In genomic region chr15:89665449-89666146, GRCh38 we compare ENCODE assay signal across 8 cellular contexts. TPM values are rescaled to one million over a fixed set of nuclear protein-coding genes. Genes with fewer than 3 reads are reported as not detected.
DNase-seq lines count a peak whose midpoint lies in the region; ATAC-seq and TF ChIP-seq lines count a peak whose summit lies in the region.

No MANE protein-coding gene starts in this region.

- H3K27ac ChIP-seq in A673 (ENCODE audit: low read depth, low read length, poor library complexity, severe bottlenecking): no peak overlapping the region
- no peak overlapping the region for H3K27ac ChIP-seq in CD8-positive, alpha-beta T cell (ENCODE audit: low read depth, low read length)

- H3K27me3 Mint-ChIP-seq in natural killer cell (ENCODE audit: low read depth in 2 of 2): peaks cover 3 to 12% of the 10 kb centered on the region in 2 donors
- peaks cover 27 to 69% of the 10 kb centered on the region in 2 donors for H3K27me3 Mint-ChIP-seq in effector memory CD8-positive, alpha-beta T cell
- H3K27me3 Mint-ChIP-seq in CD8-positive, alpha-beta T cell (ENCODE audit: low read depth): peaks cover 27% of the 10 kb centered on the region
- peaks cover 29% of the 10 kb centered on the region for H3K27me3 Mint-ChIP-seq in activated T-helper 1 cell treated with anti-CD3 and anti-CD28 coated beads, Interleukin-12 subunit alpha, Interleukin-12 subunit beta, Interleukin-2, Interleukin-4 antibody, amounts not matched to agents 30 ng/mL and 10 ng/mL and 1 ng/mL, durations not matched to agents 14 hours and 24 hours and 36 hours (ENCODE audit: insufficient read depth)

- peaks cover 10% of the 10 kb centered on the region for H3K27me3 ChIP-seq in A673 (replicated peaks; ENCODE audit: insufficient read depth, low read depth, low read length, poor library complexity)
- no peaks in the 10 kb centered on the region for H3K27me3 ChIP-seq in CD8-positive, alpha-beta T cell (ENCODE audit: insufficient read depth, low read length)

- peaks cover 0 to 7% of the 10 kb centered on the region in 2 donors for H3K4me1 Mint-ChIP-seq in natural killer cell
- peaks cover 0 to 5% of the 10 kb centered on the region in 2 donors for H3K4me1 Mint-ChIP-seq in effector memory CD8-positive, alpha-beta T cell (ENCODE audit: low read depth in 2 of 2)
- peaks cover 4% of the 10 kb centered on the region for H3K4me1 Mint-ChIP-seq in CD8-positive, alpha-beta T cell (ENCODE audit: low read depth)
- H3K4me1 Mint-ChIP-seq in activated T-helper 1 cell treated with anti-CD3 and anti-CD28 coated beads, Interleukin-12 subunit alpha, Interleukin-12 subunit beta, Interleukin-2, Interleukin-4 antibody, amounts not matched to agents 30 ng/mL and 10 ng/mL and 1 ng/mL, durations not matched to agents 14 hours and 24 hours and 36 hours (ENCODE audit: low read depth): peaks cover 5% of the 10 kb centered on the region

- intact Hi-C loops in A673 (cut with micrococcal nuclease; ENCODE audit: unreplicated experiment) (no loop called here), natural killer cell (cut with micrococcal nuclease) (no loop called here)
- intact Hi-C loops in CD8-positive, alpha-beta T cell (cut with DNase I, micrococcal nuclease): no loop called here
- intact Hi-C loops in activated T-helper 1 cell treated with anti-CD3 and anti-CD28 coated beads, Interleukin-12 subunit alpha, Interleukin-12 subunit beta, Interleukin-2, Interleukin-4 antibody, amounts not matched to agents 30 ng/mL and 10 ng/mL and 1 ng/mL, durations not matched to agents 14 hours and 24 hours and 36 hours (cut with micrococcal nuclease): no loop called here

- BruUV-seq in A673 (replicated peaks; lab: Mats Ljungman, UMichigan): no TSS peak

- H3K4me3 Mint-ChIP-seq in natural killer cell: peak overlapping the region; percentile 49
- H3K4me3 Mint-ChIP-seq in effector memory CD8-positive, alpha-beta T cell: peak overlapping the region in 1 of 2 donors; percentile 37
- no peak overlapping the region for H3K4me3 Mint-ChIP-seq in CD8-positive, alpha-beta T cell
- no peak overlapping the region for H3K4me3 Mint-ChIP-seq in activated T-helper 1 cell treated with anti-CD3 and anti-CD28 coated beads, Interleukin-12 subunit alpha, Interleukin-12 subunit beta, Interleukin-2, Interleukin-4 antibody, amounts not matched to agents 30 ng/mL and 10 ng/mL and 1 ng/mL, durations not matched to agents 14 hours and 24 hours and 36 hours

- no peaks in the 10 kb centered on the region for H3K36me3 Mint-ChIP-seq in natural killer cell
- H3K36me3 Mint-ChIP-seq in effector memory CD8-positive, alpha-beta T cell (ENCODE audit: insufficient read depth): no peaks in the 10 kb centered on the region
- no peaks in the 10 kb centered on the region for H3K36me3 Mint-ChIP-seq in CD8-positive, alpha-beta T cell
- peaks cover 3% of the 10 kb centered on the region for H3K36me3 Mint-ChIP-seq in activated T-helper 1 cell treated with anti-CD3 and anti-CD28 coated beads, Interleukin-12 subunit alpha, Interleukin-12 subunit beta, Interleukin-2, Interleukin-4 antibody, amounts not matched to agents 30 ng/mL and 10 ng/mL and 1 ng/mL, durations not matched to agents 14 hours and 24 hours and 36 hours (ENCODE audit: low read depth)

- ATAC-seq in GM19438 (IDR thresholded peaks at IDR 0.05; ENCODE audit: low read depth, unreplicated experiment) (peak; percentile 59), SK-N-SH treated with all-trans-retinoic acid at 6 μM for 48 hours (peak; percentile 25), natural killer cell (peak; percentile 54 to 86 (median 61))
- ATAC-seq in effector memory CD8-positive, alpha-beta T cell (replicated peaks): no peak
- no peak for ATAC-seq in CD8-positive, alpha-beta T cell

- TF ChIP-seq CTCF in A673 (conservative IDR thresholded peaks at IDR 0.05; ENCODE audit: low read depth, low read length) (no peak), natural killer cell (IDR thresholded peaks at IDR 0.05) (no peak)
- TF ChIP-seq CTCF in CD8-positive, alpha-beta T cell (IDR thresholded peaks at IDR 0.05): no peak

- no peak overlapping the region for H3K27ac Mint-ChIP-seq in natural killer cell
- H3K27ac Mint-ChIP-seq in effector memory CD8-positive, alpha-beta T cell: no peak overlapping the region
- H3K27ac Mint-ChIP-seq in CD8-positive, alpha-beta T cell: no peak overlapping the region
- H3K27ac Mint-ChIP-seq in activated T-helper 1 cell treated with anti-CD3 and anti-CD28 coated beads, Interleukin-12 subunit alpha, Interleukin-12 subunit beta, Interleukin-2, Interleukin-4 antibody, amounts not matched to agents 30 ng/mL and 10 ng/mL and 1 ng/mL, durations not matched to agents 14 hours and 24 hours and 36 hours: no peak overlapping the region

- H3K4me1 ChIP-seq in A673 (ENCODE audit: insufficient read depth, low read length, poor library complexity, severe bottlenecking): peaks cover 3% of the 10 kb centered on the region
- H3K4me1 ChIP-seq in CD8-positive, alpha-beta T cell (ENCODE audit: insufficient read depth, low read length): no peaks in the 10 kb centered on the region

- peak overlapping the region; percentile 35 for H3K4me3 ChIP-seq in A673 (ENCODE audit: low read depth, low read length, poor library complexity, severe bottlenecking)
- no peak overlapping the region for H3K4me3 ChIP-seq in CD8-positive, alpha-beta T cell (ENCODE audit: low read depth, low read length)

- peak; percentile 13 for DNase-seq in A673 (ENCODE audit: low spot score)
- DNase-seq in fibroblast of peridontal ligament (ENCODE audit: extremely low read depth): peak; percentile 53
- DNase-seq in natural killer cell: no peak
- no peak for DNase-seq in effector memory CD8-positive, alpha-beta T cell
- no peak for DNase-seq in CD8-positive, alpha-beta T cell
- no peak for DNase-seq in activated T-helper 1 cell treated with anti-CD3 and anti-CD28 coated beads, Interleukin-12 subunit alpha, Interleukin-12 subunit beta, Interleukin-2, Interleukin-4 antibody, amounts not matched to agents 30 ng/mL and 10 ng/mL and 1 ng/mL, durations not matched to agents 14 hours and 24 hours and 36 hours (ENCODE audit: low spot score)

- no peaks in the 10 kb centered on the region for H3K9me3 Mint-ChIP-seq in natural killer cell
- no peaks in the 10 kb centered on the region for H3K9me3 Mint-ChIP-seq in effector memory CD8-positive, alpha-beta T cell
- H3K9me3 Mint-ChIP-seq in CD8-positive, alpha-beta T cell: no peaks in the 10 kb centered on the region
- no peaks in the 10 kb centered on the region for H3K9me3 Mint-ChIP-seq in activated T-helper 1 cell treated with anti-CD3 and anti-CD28 coated beads, Interleukin-12 subunit alpha, Interleukin-12 subunit beta, Interleukin-2, Interleukin-4 antibody, amounts not matched to agents 30 ng/mL and 10 ng/mL and 1 ng/mL, durations not matched to agents 14 hours and 24 hours and 36 hours

- POLR2A ChIA-PET in A673 (lab: Charles Lee; ENCODE audit: low non-redundant PET): no interaction called here
- POLR2A ChIA-PET in CD8-positive, alpha-beta T cell (lab: Charles Lee): no interaction called here

- H3K9me3 ChIP-seq in A673 (ENCODE audit: low read depth, low read length, poor library complexity, severe bottlenecking): no peaks in the 10 kb centered on the region
- no peaks in the 10 kb centered on the region for H3K9me3 ChIP-seq in CD8-positive, alpha-beta T cell (ENCODE audit: low read length)

- CTCF ChIA-PET in A673 (lab: Charles Lee): interaction anchor here (0.7 kb wide), 1 partner anchor 157 kb away, joined by 3 read pairs; no protein-coding TSS in a partner anchor
- CTCF ChIA-PET in CD8-positive, alpha-beta T cell (lab: Charles Lee): interaction anchor here (0.6 kb wide), 1 partner anchor 15 kb away, joined by 5 read pairs; no protein-coding TSS in a partner anchor

- H3K36me3 ChIP-seq in A673 (ENCODE audit: insufficient read depth, low read length, poor library complexity, severe bottlenecking): no peaks in the 10 kb centered on the region
- H3K36me3 ChIP-seq in CD8-positive, alpha-beta T cell (ENCODE audit: insufficient read depth, low read length): no peaks in the 10 kb centered on the region

TF ChIP-seq in SK-N-SH treated with all-trans-retinoic acid at 6 μM for 48 hours, 23 proteins besides CTCF, POLR2A, EP300 and RAD21 (continues in another document):
- TF ChIP-seq, protein P1, sequence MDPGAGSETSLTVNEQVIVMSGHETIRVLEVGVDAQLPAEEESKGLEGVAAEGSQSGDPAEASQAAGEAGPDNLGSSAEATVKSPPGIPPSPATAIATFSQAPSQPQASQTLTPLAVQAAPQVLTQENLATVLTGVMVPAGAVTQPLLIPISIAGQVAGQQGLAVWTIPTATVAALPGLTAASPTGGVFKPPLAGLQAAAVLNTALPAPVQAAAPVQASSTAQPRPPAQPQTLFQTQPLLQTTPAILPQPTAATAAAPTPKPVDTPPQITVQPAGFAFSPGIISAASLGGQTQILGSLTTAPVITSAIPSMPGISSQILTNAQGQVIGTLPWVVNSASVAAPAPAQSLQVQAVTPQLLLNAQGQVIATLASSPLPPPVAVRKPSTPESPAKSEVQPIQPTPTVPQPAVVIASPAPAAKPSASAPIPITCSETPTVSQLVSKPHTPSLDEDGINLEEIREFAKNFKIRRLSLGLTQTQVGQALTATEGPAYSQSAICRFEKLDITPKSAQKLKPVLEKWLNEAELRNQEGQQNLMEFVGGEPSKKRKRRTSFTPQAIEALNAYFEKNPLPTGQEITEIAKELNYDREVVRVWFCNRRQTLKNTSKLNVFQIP (CRISPR knock-in tag; IDR thresholded peaks at IDR 0.05; ENCODE audit: borderline replicate concordance, low read depth): no peak

RNA-seq across cellular contexts. Expression of gene KIF7, which starts 10.3 kb away (rescaled TPM):
- total RNA-seq in A673 (2021) (9.5 and 11.3 TPM in 2 replicates), natural killer cell (1 to 10 TPM in 2 of 3 donors, under 1 TPM in 1; 0.93 to 3.6 (median 1.6) TPM)
- total RNA-seq in CD8-positive, alpha-beta T cell: under 1 TPM; 0.39 to 0.54 TPM
- 2.4 and 2.7 TPM in 2 replicates for total RNA-seq in activated T-helper 1 cell treated with anti-CD3 and anti-CD28 coated beads, Interleukin-12 subunit alpha, Interleukin-12 subunit beta, Interleukin-2, Interleukin-4 antibody, amounts not matched to agents 30 ng/mL and 10 ng/mL and 1 ng/mL, durations not matched to agents 14 hours and 24 hours and 36 hours

RNA-seq across cellular contexts. Expression of gene PLIN1, which starts 13.6 kb away (rescaled TPM):
- total RNA-seq in A673 (2021) (0.30 and 0.46 TPM in 2 replicates), natural killer cell (under 1 TPM; 0.40 to 0.75 (median 0.66) TPM)
- total RNA-seq in CD8-positive, alpha-beta T cell: not detected
- total RNA-seq in activated T-helper 1 cell treated with anti-CD3 and anti-CD28 coated beads, Interleukin-12 subunit alpha, Interleukin-12 subunit beta, Interleukin-2, Interleukin-4 antibody, amounts not matched to agents 30 ng/mL and 10 ng/mL and 1 ng/mL, durations not matched to agents 14 hours and 24 hours and 36 hours: not detected in 2 replicates

RNA-seq across cellular contexts. Expression of gene PEX11A, which starts 25.0 kb away (rescaled TPM):
- total RNA-seq in A673 (2021) (2.7 and 5.4 TPM in 2 replicates), natural killer cell (1 to 10 TPM; 2.0 to 3.1 (median 3.1) TPM)
- total RNA-seq in CD8-positive, alpha-beta T cell: not detected
- total RNA-seq in activated T-helper 1 cell treated with anti-CD3 and anti-CD28 coated beads, Interleukin-12 subunit alpha, Interleukin-12 subunit beta, Interleukin-2, Interleukin-4 antibody, amounts not matched to agents 30 ng/mL and 10 ng/mL and 1 ng/mL, durations not matched to agents 14 hours and 24 hours and 36 hours: 0.66 and 1.0 TPM in 2 replicates

RNA-seq across cellular contexts. Expression of gene WDR93, which starts 25.0 kb away (rescaled TPM):
- total RNA-seq in A673 (2021) (not detected in 2 replicates), natural killer cell (under 1 TPM in 2 of 3 donors, not detected in 1; 0.25 to 0.38 TPM)
- not detected for total RNA-seq in CD8-positive, alpha-beta T cell
- total RNA-seq in activated T-helper 1 cell treated with anti-CD3 and anti-CD28 coated beads, Interleukin-12 subunit alpha, Interleukin-12 subunit beta, Interleukin-2, Interleukin-4 antibody, amounts not matched to agents 30 ng/mL and 10 ng/mL and 1 ng/mL, durations not matched to agents 14 hours and 24 hours and 36 hours: not detected in 2 replicates

Comparison
In these comparisons a context has a peak if more than half of its experiments do, and no peak if none do; other contexts are left out.
1. DNase-seq: peak in A673 (single experiment) and fibroblast of peridontal ligament (single experiment); none in natural killer cell (single experiment), effector memory CD8-positive, alpha-beta T cell (0 of 3), CD8-positive, alpha-beta T cell (0 of 7) and activated T-helper 1 cell treated with anti-CD3 and anti-CD28 coated beads, Interleukin-12 subunit alpha, Interleukin-12 subunit beta, Interleukin-2, Interleukin-4 antibody, amounts not matched to agents 30 ng/mL and 10 ng/mL and 1 ng/mL, durations not matched to agents 14 hours and 24 hours and 36 hours (single experiment).
2. ATAC-seq: peak in GM19438 (single experiment), SK-N-SH treated with all-trans-retinoic acid at 6 μM for 48 hours (single experiment) and natural killer cell (3 of 3); none in effector memory CD8-positive, alpha-beta T cell (single experiment) and CD8-positive, alpha-beta T cell (single experiment).